ENCODE assay signal across 28 cellular contexts in genomic region chr13:85186646-85187045, GRCh38.
"Had no signal": no experiment of that assay in that cellular context is flagged by ENCODE, and none has a peak within 500 bp of the region (broad histone marks: within the 10 kb centered on the region; RNA-seq: fewer than 3 reads in every experiment).

No MANE protein-coding gene starts in this region.

- H3K36me3 ChIP-seq: stomach, suprapubic skin, thoracic aorta, thyroid gland, tibial artery, tibial nerve, transverse colon, upper lobe of left lung, upper lobe of right lung, uterus, vagina had no signal

- DNase-seq: stimulated activated CD4-positive, alpha-beta T cell treated with anti-CD3 and anti-CD28 coated beads, Interleukin-2, amount 100 ng/mL, for 48 hours; stimulated activated CD4-positive, alpha-beta T cell treated with anti-CD3 and anti-CD28 coated beads, Interleukin-4, amount 100 ng/mL, for 1 hour; stimulated activated CD4-positive, alpha-beta T cell treated with anti-CD3 and anti-CD28 coated beads, Interleukin-4, amount 100 ng/mL, for 24 hours; stimulated activated CD4-positive, alpha-beta T cell treated with anti-CD3 and anti-CD28 coated beads, Interleukin-4, amount 100 ng/mL, for 4 hours; stimulated activated CD8-positive, alpha-beta memory T cell treated with anti-CD3 and anti-CD28 coated beads, Interleukin-4, amount 100 ng/mL, for 48 hours; stimulated activated naive B cell treated with anti-CD40 and anti-IgM and Interleukin-4, amounts not matched to agents 10 μg/mL and 1 μg/mL and 100 μg/mL, for 72 hours; stimulated activated naive CD4-positive, alpha-beta T cell; stimulated activated naive CD4-positive, alpha-beta T cell treated with Interleukin-2 at 50 U/mL for 16 hours; stimulated activated naive CD8-positive, alpha-beta T cell treated with anti-CD3 and anti-CD28 coated beads, Interleukin-15, amount 100 ng/mL, for 72 hours; stimulated activated naive CD8-positive, alpha-beta T cell treated with anti-CD3 and anti-CD28 coated beads, Interleukin-15, Interleukin-2, amounts not matched to agents 100 U/mL and 50 U/mL, for 24 hours; stomach; substantia nigra; testis; thyroid gland; tibial artery; transverse colon; trophoblast cell; upper lobe of left lung; upper lobe of right lung; uterus had no signal

- H3K4me1 ChIP-seq: stomach, suprapubic skin, testis, thyroid gland, tibial artery, tibial nerve, transverse colon, upper lobe of left lung, upper lobe of right lung, uterus, vagina had no signal

- H3K4me3 Mint-ChIP-seq: stimulated activated effector memory CD8-positive, alpha-beta T cell treated with anti-CD3 and anti-CD28 coated beads, Interleukin-12 subunit alpha, Interleukin-12 subunit beta, amount 100 ng/mL, for 72 hours; stimulated activated memory B cell treated with anti-CD40 and anti-IgM and Interleukin-4, amounts not matched to agents 10 μg/mL and 1 μg/mL and 100 μg/mL, for 72 hours; stimulated activated naive B cell treated with anti-CD40 and anti-IgM and Interleukin-4, amounts not matched to agents 10 μg/mL and 1 μg/mL and 100 μg/mL, for 72 hours; stimulated activated naive CD8-positive, alpha-beta T cell treated with anti-CD3 and anti-CD28 coated beads, Interleukin-15, amount 100 ng/mL, for 72 hours; stimulated activated naive CD8-positive, alpha-beta T cell treated with anti-CD3 and anti-CD28 coated beads, Interleukin-15, Interleukin-2, amounts not matched to agents 100 ng/mL and 50 ng/mL, for 24 hours; type B pancreatic cell had no signal

- H3K27me3 ChIP-seq: stomach, suprapubic skin, testis, thyroid gland, tibial artery, tibial nerve, transverse colon, upper lobe of left lung, upper lobe of right lung, uterus, vagina had no signal

- H3K27ac Mint-ChIP-seq: stimulated activated effector memory CD8-positive, alpha-beta T cell treated with anti-CD3 and anti-CD28 coated beads, Interleukin-12 subunit alpha, Interleukin-12 subunit beta, amount 100 ng/mL, for 72 hours; stimulated activated memory B cell treated with anti-CD40 and anti-IgM and Interleukin-4, amounts not matched to agents 10 μg/mL and 1 μg/mL and 100 μg/mL, for 72 hours; stimulated activated naive B cell treated with anti-CD40 and anti-IgM and Interleukin-4, amounts not matched to agents 10 μg/mL and 1 μg/mL and 100 μg/mL, for 72 hours; stimulated activated naive CD8-positive, alpha-beta T cell treated with anti-CD3 and anti-CD28 coated beads, Interleukin-15, amount 100 ng/mL, for 72 hours; stimulated activated naive CD8-positive, alpha-beta T cell treated with anti-CD3 and anti-CD28 coated beads, Interleukin-15, Interleukin-2, amounts not matched to agents 100 ng/mL and 50 ng/mL, for 24 hours; type B pancreatic cell had no signal

- H3K4me1 Mint-ChIP-seq: stimulated activated effector memory CD8-positive, alpha-beta T cell treated with anti-CD3 and anti-CD28 coated beads, Interleukin-12 subunit alpha, Interleukin-12 subunit beta, amount 100 ng/mL, for 72 hours; stimulated activated memory B cell treated with anti-CD40 and anti-IgM and Interleukin-4, amounts not matched to agents 10 μg/mL and 1 μg/mL and 100 μg/mL, for 72 hours; stimulated activated naive B cell treated with anti-CD40 and anti-IgM and Interleukin-4, amounts not matched to agents 10 μg/mL and 1 μg/mL and 100 μg/mL, for 72 hours; stimulated activated naive CD8-positive, alpha-beta T cell treated with anti-CD3 and anti-CD28 coated beads, Interleukin-15, amount 100 ng/mL, for 72 hours had no signal

- H3K27me3 Mint-ChIP-seq: stimulated activated memory B cell treated with anti-CD40 and anti-IgM and Interleukin-4, amounts not matched to agents 10 μg/mL and 1 μg/mL and 100 μg/mL, for 72 hours; stimulated activated naive B cell treated with anti-CD40 and anti-IgM and Interleukin-4, amounts not matched to agents 10 μg/mL and 1 μg/mL and 100 μg/mL, for 72 hours; stimulated activated naive CD8-positive, alpha-beta T cell treated with anti-CD3 and anti-CD28 coated beads, Interleukin-15, amount 100 ng/mL, for 72 hours; stimulated activated naive CD8-positive, alpha-beta T cell treated with anti-CD3 and anti-CD28 coated beads, Interleukin-15, Interleukin-2, amounts not matched to agents 100 ng/mL and 50 ng/mL, for 24 hours; type B pancreatic cell had no signal

- H3K9me3 ChIP-seq: suprapubic skin, testis, thoracic aorta, thyroid gland, tibial artery, tibial nerve, transverse colon, upper lobe of left lung, upper lobe of right lung, uterus, vagina had no signal

- ATAC-seq: stimulated activated effector memory CD8-positive, alpha-beta T cell treated with anti-CD3 and anti-CD28 coated beads, Interleukin-12 subunit alpha, Interleukin-12 subunit beta, amount 100 ng/mL, for 72 hours; stimulated activated memory B cell treated with anti-CD40 and anti-IgM and Interleukin-4, amounts not matched to agents 10 μg/mL and 1 μg/mL and 100 μg/mL, for 72 hours; stimulated activated naive B cell treated with anti-CD40 and anti-IgM and Interleukin-4, amounts not matched to agents 10 μg/mL and 1 μg/mL and 100 μg/mL, for 72 hours; stimulated activated naive CD8-positive, alpha-beta T cell treated with anti-CD3 and anti-CD28 coated beads, Interleukin-15, amount 100 ng/mL, for 72 hours; stimulated activated naive CD8-positive, alpha-beta T cell treated with anti-CD3 and anti-CD28 coated beads, Interleukin-15, Interleukin-2, amounts not matched to agents 100 U/mL and 50 U/mL, for 24 hours; upper lobe of right lung had no signal

- H3K4me3 ChIP-seq: stomach, suprapubic skin, testis, thoracic aorta, thyroid gland, tibial artery, tibial nerve, transverse colon, upper lobe of left lung, upper lobe of right lung, uterus, vagina had no signal

- H3K36me3 Mint-ChIP-seq: stimulated activated effector memory CD8-positive, alpha-beta T cell treated with anti-CD3 and anti-CD28 coated beads, Interleukin-12 subunit alpha, Interleukin-12 subunit beta, amount 100 ng/mL, for 72 hours; stimulated activated memory B cell treated with anti-CD40 and anti-IgM and Interleukin-4, amounts not matched to agents 10 μg/mL and 1 μg/mL and 100 μg/mL, for 72 hours; stimulated activated naive B cell treated with anti-CD40 and anti-IgM and Interleukin-4, amounts not matched to agents 10 μg/mL and 1 μg/mL and 100 μg/mL, for 72 hours; type B pancreatic cell had no signal

- H3K27ac ChIP-seq: stomach, suprapubic skin, testis, thoracic aorta, thyroid gland, tibial artery, tibial nerve, transverse colon, upper lobe of left lung, upper lobe of right lung, uterus, vagina had no signal
